In the genomic region with DNA sequence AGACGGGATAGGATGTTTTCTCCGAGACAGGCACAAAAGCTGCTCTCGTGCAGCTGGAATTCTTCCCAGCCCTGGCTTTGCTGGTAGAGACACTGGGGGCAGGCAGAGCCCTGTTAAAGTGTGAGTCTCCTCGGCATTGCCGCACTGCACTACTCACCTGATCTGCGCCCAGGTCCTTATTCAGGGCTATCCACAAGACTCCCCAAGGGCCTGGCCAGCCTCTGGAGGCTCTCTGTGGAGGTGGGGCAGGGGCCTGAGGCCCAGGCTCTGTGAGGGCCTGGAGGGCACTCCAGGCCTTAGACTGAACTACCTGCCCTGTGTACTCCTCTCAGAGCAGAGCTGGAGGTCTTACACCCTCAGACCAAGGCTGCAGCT, we compare ENCODE assay signal across 14 cellular contexts. TPM values are rescaled to one million over a fixed set of nuclear protein-coding genes. Genes with fewer than 3 reads are reported as not detected.
"Had no signal": no experiment of that assay in that cellular context is flagged by ENCODE, and none has a peak within 500 bp of the region (broad histone marks: within the 10 kb centered on the region; RNA-seq: fewer than 3 reads in every experiment).

No MANE protein-coding gene starts in this region.

- H3K9me3 Mint-ChIP-seq: activated naive CD4-positive, alpha-beta T cell treated with anti-CD3 and anti-CD28 coated beads, Interleukin-2, amount 50 U/mL, for 24 hours; activated T-cell treated with anti-CD3 and anti-CD28 coated beads, Interleukin-2, amount 50 U/mL, for 24 hours; nephron; T-helper 2 cell treated with Interferon-gamma antibody and Interleukin-4, amounts not matched to agents 5 μg/mL and 100 μg/mL, for 36 hours had no signal

- H3K27me3 ChIP-seq: adrenal gland, pancreas, thyroid gland had no signal

- H3K27ac ChIP-seq: esophagus squamous epithelium, pancreas, thyroid gland had no signal

- H3K36me3 Mint-ChIP-seq: activated naive CD4-positive, alpha-beta T cell treated with anti-CD3 and anti-CD28 coated beads, Interleukin-2, amount 50 U/mL, for 24 hours had no signal

- H3K4me3 Mint-ChIP-seq: activated naive CD4-positive, alpha-beta T cell treated with anti-CD3 and anti-CD28 coated beads, Interleukin-2, amount 50 U/mL, for 24 hours; activated T-cell treated with anti-CD3 and anti-CD28 coated beads, Interleukin-2, amount 50 U/mL, for 24 hours; nephron; T-helper 2 cell treated with Interferon-gamma antibody and Interleukin-4, amounts not matched to agents 5 μg/mL and 100 μg/mL, for 36 hours had no signal

- H3K36me3 ChIP-seq: adrenal gland, esophagus squamous epithelium, pancreas, thyroid gland had no signal

- H3K27ac Mint-ChIP-seq: activated naive CD4-positive, alpha-beta T cell treated with anti-CD3 and anti-CD28 coated beads, Interleukin-2, amount 50 U/mL, for 24 hours; activated T-cell treated with anti-CD3 and anti-CD28 coated beads, Interleukin-2, amount 50 U/mL, for 24 hours; nephron; T-helper 2 cell treated with Interferon-gamma antibody and Interleukin-4, amounts not matched to agents 5 μg/mL and 100 μg/mL, for 36 hours had no signal

- ATAC-seq: activated CD4-positive, CD25-positive, alpha-beta regulatory T cell treated with anti-CD3 and anti-CD28 coated beads, Interleukin-2, amount 50 U/mL, for 24 hours had no signal

- H3K4me1 Mint-ChIP-seq: activated naive CD4-positive, alpha-beta T cell treated with anti-CD3 and anti-CD28 coated beads, Interleukin-2, amount 50 U/mL, for 24 hours had no signal

- H3K9me3 ChIP-seq: adrenal gland, esophagus squamous epithelium, pancreas, thyroid gland had no signal

- DNase-seq: activated CD4-positive, alpha-beta T cell treated with anti-CD3 and anti-CD28 coated beads, Interleukin-2, amount 50 U/mL, for 4 hours; activated T-cell treated with anti-CD3 and anti-CD28 coated beads, Interleukin-2, amount 50 U/mL, for 24 hours; esophagus squamous epithelium; stimulated activated CD4-positive, alpha-beta T cell treated with anti-CD3 and anti-CD28 coated beads, Interleukin-12 subunit alpha, Interleukin-12 subunit beta, amount 100 ng/mL, for 4 hours; stimulated activated CD4-positive, alpha-beta T cell treated with anti-CD3 and anti-CD28 coated beads, Interleukin-2, amount 100 ng/mL, for 24 hours had no signal

- H3K4me3 ChIP-seq: adrenal gland, esophagus squamous epithelium, pancreas, thyroid gland had no signal

- H3K4me1 ChIP-seq: pancreas had no signal

RNA-seq across cellular contexts. Expression of a gene that starts 48.4 kb away (rescaled TPM):
- total RNA-seq: fibroblast of villous mesenchyme, mesenteric fat pad had no signal
